1 cellular context compared by ENCODE assay signal in genomic region chr6:158014505-158015187, GRCh38.
TF ChIP-seq lines count a peak whose summit lies in the region.

No MANE protein-coding gene starts in this region.

TF ChIP-seq in HepG2, 621 proteins besides CTCF, POLR2A, EP300 and RAD21 (continued from another document and continues in another):
- TF ChIP-seq, protein P1, sequence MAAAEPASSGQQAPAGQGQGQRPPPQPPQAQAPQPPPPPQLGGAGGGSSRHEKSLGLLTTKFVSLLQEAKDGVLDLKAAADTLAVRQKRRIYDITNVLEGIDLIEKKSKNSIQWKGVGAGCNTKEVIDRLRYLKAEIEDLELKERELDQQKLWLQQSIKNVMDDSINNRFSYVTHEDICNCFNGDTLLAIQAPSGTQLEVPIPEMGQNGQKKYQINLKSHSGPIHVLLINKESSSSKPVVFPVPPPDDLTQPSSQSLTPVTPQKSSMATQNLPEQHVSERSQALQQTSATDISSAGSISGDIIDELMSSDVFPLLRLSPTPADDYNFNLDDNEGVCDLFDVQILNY (CRISPR knock-in tag; conservative IDR thresholded peaks at IDR 0.05) = no peak
- TF ChIP-seq CAMTA2 (CRISPR knock-in tag; IDR thresholded peaks at IDR 0.05; ENCODE audit: borderline replicate concordance) (no peak), MXD4 (CRISPR knock-in tag; IDR thresholded peaks at IDR 0.05) (0 out of 2 replicates have a peak, but pooled peaks have one; percentile 39), ZNF501 (CRISPR knock-in tag; IDR thresholded peaks at IDR 0.05) (peak; percentile 82), MYNN (CRISPR knock-in tag; IDR thresholded peaks at IDR 0.05; ENCODE audit: low read depth) (no peak), SMAD9 (CRISPR knock-in tag; IDR thresholded peaks at IDR 0.05) (no peak), MIER3 (CRISPR knock-in tag; IDR thresholded peaks at IDR 0.05; ENCODE audit: borderline replicate concordance) (0 out of 2 replicates have a peak, but pooled peaks have one; percentile 89), RARG (CRISPR knock-in tag; IDR thresholded peaks at IDR 0.05; ENCODE audit: low read depth) (no peak), ZNF878 (CRISPR knock-in tag; IDR thresholded peaks at IDR 0.05) (no peak), ZBTB42 (CRISPR knock-in tag; IDR thresholded peaks at IDR 0.05) (no peak), SMAD1 (CRISPR knock-in tag; IDR thresholded peaks at IDR 0.05; ENCODE audit: borderline replicate concordance, low read depth) (peak; percentile 59; the same call in 1 of the 2 replicates), HMG20A (CRISPR knock-in tag; IDR thresholded peaks at IDR 0.05; ENCODE audit: borderline replicate concordance) (peak; percentile 75; the same call in 1 of the 2 replicates), ZNF792 (CRISPR knock-in tag; IDR thresholded peaks at IDR 0.05) (peak; percentile 62; the same call in 1 of the 2 replicates), ZNF720 (CRISPR knock-in tag; IDR thresholded peaks at IDR 0.05) (no peak), ZNF619 (CRISPR knock-in tag; IDR thresholded peaks at IDR 0.05) (peak; percentile 72; the same call in 1 of the 2 replicates), ASH2L (IDR thresholded peaks at IDR 0.05; ENCODE audit: insufficient read length, low read depth, low read length) (no peak), NAIF1 (CRISPR knock-in tag; IDR thresholded peaks at IDR 0.05; ENCODE audit: borderline replicate concordance) (no peak), ONECUT2 (CRISPR knock-in tag; IDR thresholded peaks at IDR 0.05) (peak; percentile 34; the same call in 1 of the 2 replicates), ZNF282 (IDR thresholded peaks at IDR 0.05; ENCODE audit: partially characterized antibody) (no peak), CREB1 (IDR thresholded peaks at IDR 0.05) (0 out of 2 replicates have a peak, but pooled peaks have one; percentile 7), CREB1 (CRISPR knock-in tag; IDR thresholded peaks at IDR 0.05) (no peak; the same call in 1 of the 2 replicates), ZNF101 (CRISPR knock-in tag; IDR thresholded peaks at IDR 0.05; ENCODE audit: borderline replicate concordance, low read depth) (no peak), EEA1 (CRISPR knock-in tag; IDR thresholded peaks at IDR 0.05; ENCODE audit: borderline replicate concordance) (0 out of 2 replicates have a peak, but pooled peaks have one; percentile 47), MTF1 (CRISPR knock-in tag; IDR thresholded peaks at IDR 0.05) (no peak), ZMYM4 (CRISPR knock-in tag; IDR thresholded peaks at IDR 0.05) (peak; percentile 40; the same call in 1 of the 2 replicates), ZNF33A (CRISPR knock-in tag; IDR thresholded peaks at IDR 0.05; ENCODE audit: borderline replicate concordance) (no peak), ZNF230 (CRISPR knock-in tag; IDR thresholded peaks at IDR 0.05) (peak; percentile 72; the same call in 1 of the 2 replicates), ZNF660 (CRISPR knock-in tag; IDR thresholded peaks at IDR 0.05; ENCODE audit: borderline replicate concordance, low read depth) (no peak), NFATC3 (CRISPR knock-in tag; IDR thresholded peaks at IDR 0.05) (0 out of 2 replicates have a peak, but pooled peaks have one; percentile 48), CHCHD3 (CRISPR knock-in tag; IDR thresholded peaks at IDR 0.05) (no peak), KDM4B (CRISPR knock-in tag; IDR thresholded peaks at IDR 0.05) (0 out of 2 replicates have a peak, but pooled peaks have one; percentile 38), AGO1 (IDR thresholded peaks at IDR 0.05; ENCODE audit: low read depth, low read length, poor library complexity, severe bottlenecking) (no peak), ZNF678 (CRISPR knock-in tag; IDR thresholded peaks at IDR 0.05) (no peak), ERF (CRISPR knock-in tag; IDR thresholded peaks at IDR 0.05) (peak; percentile 51; the same call in 1 of the 2 replicates), DBP (CRISPR knock-in tag; IDR thresholded peaks at IDR 0.05; ENCODE audit: not compliant biosample characterization) (no peak), MBD4 (IDR thresholded peaks at IDR 0.05; ENCODE audit: borderline replicate concordance, low read length) (no peak), SRY (CRISPR knock-in tag; IDR thresholded peaks at IDR 0.05) (peak; percentile 24; the same call in 1 of the 2 replicates), ZNF800 (CRISPR knock-in tag; IDR thresholded peaks at IDR 0.05) (no peak), ZNF138 (CRISPR knock-in tag; IDR thresholded peaks at IDR 0.05; ENCODE audit: low read depth) (0 out of 2 replicates have a peak, but pooled peaks have one; percentile 25), MYPOP (CRISPR knock-in tag; IDR thresholded peaks at IDR 0.05) (0 out of 2 replicates have a peak, but pooled peaks have one; percentile 71), TP53 (CRISPR knock-in tag; conservative IDR thresholded peaks at IDR 0.05) (no peak), YY1 (IDR thresholded peaks at IDR 0.05; ENCODE audit: insufficient read depth, insufficient replicate concordance, low read depth, low read length) (no peak), ZBTB3 (CRISPR knock-in tag; IDR thresholded peaks at IDR 0.05; ENCODE audit: borderline replicate concordance, low read depth) (0 out of 2 replicates have a peak, but pooled peaks have one; percentile 11), ZNF557 (CRISPR knock-in tag; IDR thresholded peaks at IDR 0.05) (0 out of 2 replicates have a peak, but pooled peaks have one; percentile 46), CEBPB (IDR thresholded peaks at IDR 0.05; ENCODE audit: borderline replicate concordance, low read depth, low read length) (peak; percentile 53; the same call in 1 of the 2 replicates), ZNF589 (CRISPR knock-in tag; conservative IDR thresholded peaks at IDR 0.05) (no peak), FOXP1 (IDR thresholded peaks at IDR 0.05) (no peak), FOXP1 (CRISPR knock-in tag; IDR thresholded peaks at IDR 0.05) (peak; percentile 86), XBP1 (CRISPR knock-in tag; IDR thresholded peaks at IDR 0.05) (no peak), SUZ12 (IDR thresholded peaks at IDR 0.05; ENCODE audit: low read depth, low read length) (no peak), TGIF2 (CRISPR knock-in tag; IDR thresholded peaks at IDR 0.05) (peak; percentile 61), NFYC (CRISPR knock-in tag; IDR thresholded peaks at IDR 0.05) (no peak), ZNF747 (CRISPR knock-in tag; IDR thresholded peaks at IDR 0.05; ENCODE audit: borderline replicate concordance) (peak; percentile 48; the same call in 1 of the 2 replicates), ZNF644 (CRISPR knock-in tag; IDR thresholded peaks at IDR 0.05; ENCODE audit: low read depth) (peak; percentile 89), ZNF143 (CRISPR knock-in tag; IDR thresholded peaks at IDR 0.05) (no peak), RELA (CRISPR knock-in tag; IDR thresholded peaks at IDR 0.05) (no peak), ZNF713 (CRISPR knock-in tag; IDR thresholded peaks at IDR 0.05) (no peak), RXRA (CRISPR knock-in tag; IDR thresholded peaks at IDR 0.05) (peak; percentile 47)
- TF ChIP-seq, protein P2, sequence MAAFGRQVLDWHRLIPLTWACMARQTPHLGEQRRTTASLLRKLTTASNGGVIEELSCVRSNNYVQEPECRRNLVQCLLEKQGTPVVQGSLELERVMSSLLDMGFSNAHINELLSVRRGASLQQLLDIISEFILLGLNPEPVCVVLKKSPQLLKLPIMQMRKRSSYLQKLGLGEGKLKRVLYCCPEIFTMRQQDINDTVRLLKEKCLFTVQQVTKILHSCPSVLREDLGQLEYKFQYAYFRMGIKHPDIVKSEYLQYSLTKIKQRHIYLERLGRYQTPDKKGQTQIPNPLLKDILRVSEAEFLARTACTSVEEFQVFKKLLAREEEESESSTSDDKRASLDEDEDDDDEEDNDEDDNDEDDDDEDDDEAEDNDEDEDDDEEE (CRISPR knock-in tag; IDR thresholded peaks at IDR 0.05) = no peak
- TF ChIP-seq, protein P3, sequence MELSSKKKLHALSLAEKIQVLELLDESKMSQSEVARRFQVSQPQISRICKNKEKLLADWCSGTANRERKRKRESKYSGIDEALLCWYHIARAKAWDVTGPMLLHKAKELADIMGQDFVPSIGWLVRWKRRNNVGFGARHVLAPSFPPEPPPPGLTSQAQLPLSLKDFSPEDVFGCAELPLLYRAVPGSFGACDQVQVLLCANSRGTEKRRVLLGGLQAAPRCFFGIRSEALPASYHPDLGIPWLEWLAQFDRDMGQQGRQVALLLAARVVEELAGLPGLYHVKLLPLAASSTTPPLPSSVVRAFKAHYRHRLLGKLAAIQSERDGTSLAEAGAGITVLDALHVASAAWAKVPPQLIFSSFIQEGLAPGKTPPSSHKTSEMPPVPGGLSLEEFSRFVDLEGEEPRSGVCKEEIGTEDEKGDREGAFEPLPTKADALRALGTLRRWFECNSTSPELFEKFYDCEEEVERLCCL (CRISPR knock-in tag; IDR thresholded peaks at IDR 0.05; ENCODE audit: borderline replicate concordance) = peak; percentile 86
- TF ChIP-seq, protein P4, sequence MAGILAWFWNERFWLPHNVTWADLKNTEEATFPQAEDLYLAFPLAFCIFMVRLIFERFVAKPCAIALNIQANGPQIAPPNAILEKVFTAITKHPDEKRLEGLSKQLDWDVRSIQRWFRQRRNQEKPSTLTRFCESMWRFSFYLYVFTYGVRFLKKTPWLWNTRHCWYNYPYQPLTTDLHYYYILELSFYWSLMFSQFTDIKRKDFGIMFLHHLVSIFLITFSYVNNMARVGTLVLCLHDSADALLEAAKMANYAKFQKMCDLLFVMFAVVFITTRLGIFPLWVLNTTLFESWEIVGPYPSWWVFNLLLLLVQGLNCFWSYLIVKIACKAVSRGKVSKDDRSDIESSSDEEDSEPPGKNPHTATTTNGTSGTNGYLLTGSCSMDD (CRISPR knock-in tag; IDR thresholded peaks at IDR 0.05) = no peak
- TF ChIP-seq, protein P5, sequence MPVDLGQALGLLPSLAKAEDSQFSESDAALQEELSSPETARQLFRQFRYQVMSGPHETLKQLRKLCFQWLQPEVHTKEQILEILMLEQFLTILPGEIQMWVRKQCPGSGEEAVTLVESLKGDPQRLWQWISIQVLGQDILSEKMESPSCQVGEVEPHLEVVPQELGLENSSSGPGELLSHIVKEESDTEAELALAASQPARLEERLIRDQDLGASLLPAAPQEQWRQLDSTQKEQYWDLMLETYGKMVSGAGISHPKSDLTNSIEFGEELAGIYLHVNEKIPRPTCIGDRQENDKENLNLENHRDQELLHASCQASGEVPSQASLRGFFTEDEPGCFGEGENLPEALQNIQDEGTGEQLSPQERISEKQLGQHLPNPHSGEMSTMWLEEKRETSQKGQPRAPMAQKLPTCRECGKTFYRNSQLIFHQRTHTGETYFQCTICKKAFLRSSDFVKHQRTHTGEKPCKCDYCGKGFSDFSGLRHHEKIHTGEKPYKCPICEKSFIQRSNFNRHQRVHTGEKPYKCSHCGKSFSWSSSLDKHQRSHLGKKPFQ (CRISPR knock-in tag; IDR thresholded peaks at IDR 0.05; ENCODE audit: insufficient replicate concordance) = no peak
- TF ChIP-seq, protein P6, sequence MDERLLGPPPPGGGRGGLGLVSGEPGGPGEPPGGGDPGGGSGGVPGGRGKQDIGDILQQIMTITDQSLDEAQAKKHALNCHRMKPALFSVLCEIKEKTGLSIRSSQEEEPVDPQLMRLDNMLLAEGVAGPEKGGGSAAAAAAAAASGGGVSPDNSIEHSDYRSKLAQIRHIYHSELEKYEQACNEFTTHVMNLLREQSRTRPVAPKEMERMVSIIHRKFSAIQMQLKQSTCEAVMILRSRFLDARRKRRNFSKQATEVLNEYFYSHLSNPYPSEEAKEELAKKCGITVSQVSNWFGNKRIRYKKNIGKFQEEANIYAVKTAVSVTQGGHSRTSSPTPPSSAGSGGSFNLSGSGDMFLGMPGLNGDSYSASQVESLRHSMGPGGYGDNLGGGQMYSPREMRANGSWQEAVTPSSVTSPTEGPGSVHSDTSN (CRISPR knock-in tag; IDR thresholded peaks at IDR 0.05) = 0 out of 2 replicates have a peak, but pooled peaks have one; percentile 27
- TF ChIP-seq, protein P7, sequence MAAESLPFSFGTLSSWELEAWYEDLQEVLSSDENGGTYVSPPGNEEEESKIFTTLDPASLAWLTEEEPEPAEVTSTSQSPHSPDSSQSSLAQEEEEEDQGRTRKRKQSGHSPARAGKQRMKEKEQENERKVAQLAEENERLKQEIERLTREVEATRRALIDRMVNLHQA (CRISPR knock-in tag; IDR thresholded peaks at IDR 0.05) = peak; percentile 65; the same call in 1 of the 2 replicates
- TF ChIP-seq, protein P8, sequence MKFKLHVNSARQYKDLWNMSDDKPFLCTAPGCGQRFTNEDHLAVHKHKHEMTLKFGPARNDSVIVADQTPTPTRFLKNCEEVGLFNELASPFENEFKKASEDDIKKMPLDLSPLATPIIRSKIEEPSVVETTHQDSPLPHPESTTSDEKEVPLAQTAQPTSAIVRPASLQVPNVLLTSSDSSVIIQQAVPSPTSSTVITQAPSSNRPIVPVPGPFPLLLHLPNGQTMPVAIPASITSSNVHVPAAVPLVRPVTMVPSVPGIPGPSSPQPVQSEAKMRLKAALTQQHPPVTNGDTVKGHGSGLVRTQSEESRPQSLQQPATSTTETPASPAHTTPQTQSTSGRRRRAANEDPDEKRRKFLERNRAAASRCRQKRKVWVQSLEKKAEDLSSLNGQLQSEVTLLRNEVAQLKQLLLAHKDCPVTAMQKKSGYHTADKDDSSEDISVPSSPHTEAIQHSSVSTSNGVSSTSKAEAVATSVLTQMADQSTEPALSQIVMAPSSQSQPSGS (CRISPR knock-in tag; IDR thresholded peaks at IDR 0.05) = peak; percentile 63; the same call in 1 of the 2 replicates
